33 cellular contexts compared by ENCODE assay signal in genomic region chr13:35747594-35747993, GRCh38.
"Had no signal": no experiment of that assay in that cellular context is flagged by ENCODE, and none has a peak within 500 bp of the region (broad histone marks: within the 10 kb centered on the region; RNA-seq: fewer than 3 reads in every experiment).

No MANE protein-coding gene starts in this region.

- H3K9me3 Mint-ChIP-seq: activated CD4-positive, alpha-beta memory T cell treated with anti-CD3 and anti-CD28 coated beads, Interleukin-2, amount 10 ng/mL, durations not matched to agents 7 days and 5 days had no signal

- H3K27ac ChIP-seq: adrenal gland, Peyer's patch, RWPE1, WERI-Rb-1 had no signal

- ATAC-seq: activated naive CD4-positive, alpha-beta T cell treated with anti-CD3 and anti-CD28 coated beads, Interleukin-2, amount 50 U/mL, for 72 hours; K562; PC-3 had no signal

- H3K36me3 Mint-ChIP-seq: activated naive CD4-positive, alpha-beta T cell treated with anti-CD3 and anti-CD28 coated beads, Interleukin-2, amount 50 U/mL, for 72 hours had no signal

- H3K4me1 Mint-ChIP-seq: activated CD4-positive, alpha-beta memory T cell treated with anti-CD3 and anti-CD28 coated beads, Interleukin-2, amount 10 ng/mL, durations not matched to agents 7 days and 5 days had no signal

- H3K27me3 ChIP-seq: adrenal gland, Peyer's patch had no signal

- H3K27me3 Mint-ChIP-seq: activated CD4-positive, alpha-beta memory T cell treated with anti-CD3 and anti-CD28 coated beads, Interleukin-2, amount 10 ng/mL, durations not matched to agents 7 days and 5 days; activated T-cell treated with anti-CD3 and anti-CD28 coated beads, Interleukin-2, amount 50 U/mL, for 24 hours; brain had no signal

- H3K4me3 Mint-ChIP-seq: activated CD4-positive, alpha-beta memory T cell treated with anti-CD3 and anti-CD28 coated beads, Interleukin-2, amount 10 ng/mL, durations not matched to agents 7 days and 5 days; activated T-cell treated with anti-CD3 and anti-CD28 coated beads, Interleukin-2, amount 50 U/mL, for 24 hours; brain had no signal

- DNase-seq: activated CD4-positive, alpha-beta memory T cell treated with anti-CD3 and anti-CD28 coated beads, Interleukin-2, amount 10 ng/mL, durations not matched to agents 7 days and 5 days; activated CD4-positive, alpha-beta T cell treated with anti-CD3 and anti-CD28 coated beads for 1 hour; activated CD4-positive, alpha-beta T cell treated with anti-CD3 and anti-CD28 coated beads for 48 hours; activated CD4-positive, CD25-positive, alpha-beta regulatory T cell; activated gamma-delta T cell; activated naive CD4-positive, alpha-beta T cell treated with Interleukin-2 at 50 U/mL for 16 hours; activated T-cell treated with anti-CD3 and anti-CD28 coated beads, Interleukin-2, amount 50 U/mL, for 24 hours; adrenal gland; central memory CD4-positive, alpha-beta T cell; NCI-H1092 treated with DMSO at 0.1 percent for 48 hours; NCI-H1417; NCI-H146; NCI-H187; NCI-H2029 treated with DMSO at 0.1 percent for 48 hours; NCI-H2107; NCI-H2171; NCI-H510A; NCI-H526; NCI-H748 treated with DMSO at 0.1 percent for 48 hours; NK-92 treated with Interleukin-12 subunit alpha and Interleukin-12 subunit beta, amount 100 ng/mL, for 24 hours; PC-3; Peyer's patch; Right ventricle myocardium superior; SW 1271; T-helper 1 cell; T-helper 2 cell; T-helper 9 cell; WERI-Rb-1 had no signal

- H3K27ac Mint-ChIP-seq: activated CD4-positive, alpha-beta memory T cell treated with anti-CD3 and anti-CD28 coated beads, Interleukin-2, amount 10 ng/mL, durations not matched to agents 7 days and 5 days; activated naive CD4-positive, alpha-beta T cell treated with anti-CD3 and anti-CD28 coated beads, Interleukin-2, amount 50 U/mL, for 72 hours; activated T-cell treated with anti-CD3 and anti-CD28 coated beads, Interleukin-2, amount 50 U/mL, for 24 hours; activated T-helper 2 cell treated with anti-CD3 and anti-CD28 coated beads, Interferon-gamma antibody, Interleukin-2, Interleukin-4, amounts not matched to agents 10 μg/mL and 5 μg/mL and 100 μg/mL, durations not matched to agents 14 hours and 24 hours and 36 hours had no signal

- H3K4me3 ChIP-seq: adrenal gland, K562, Peyer's patch had no signal

- H3K9me3 ChIP-seq: adrenal gland, Peyer's patch had no signal

- H3K36me3 ChIP-seq: adrenal gland, Peyer's patch, WERI-Rb-1 had no signal

- H3K4me1 ChIP-seq: adrenal gland, Peyer's patch had no signal
